ENCODE assay signal across 7 cellular contexts in the genomic region with DNA sequence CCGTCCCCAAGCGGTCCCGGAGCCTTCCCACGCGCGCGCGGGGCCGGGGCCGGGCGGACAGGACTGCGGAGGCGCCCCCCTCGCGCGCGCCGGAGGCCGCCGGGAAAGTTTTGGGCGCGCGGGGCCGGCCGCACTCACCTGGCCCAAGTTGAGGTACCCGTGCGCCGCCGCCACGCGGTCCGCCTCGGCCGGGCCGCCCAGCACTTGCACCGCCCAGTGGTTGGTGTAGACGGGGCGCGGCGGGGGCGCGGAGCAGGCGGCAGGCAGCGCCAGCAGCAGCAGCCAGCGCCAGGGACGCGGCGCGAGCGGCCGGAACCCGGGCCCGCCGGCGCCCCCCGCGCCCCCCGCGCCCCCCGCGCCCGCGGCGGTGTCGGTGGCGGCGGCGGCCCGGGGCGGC. TPM values are rescaled to one million over a fixed set of nuclear protein-coding genes. Genes with fewer than 3 reads are reported as not detected.
A peak's percentile ranks its signal among the peaks of the same experiment; 100 is the strongest.
DNase-seq lines count a peak whose midpoint lies in the region; FAIRE-seq and TF ChIP-seq lines count a peak whose summit lies in the region.

No MANE protein-coding gene starts in this region.

- no peak for FAIRE-seq in GM12891 (lab: Jason Lieb, UNC)

- H3K27ac Mint-ChIP-seq in osteocyte (ENCODE audit: unreplicated experiment) (no peak overlapping the region), progenitor cell of endocrine pancreas (no peak overlapping the region)

- H3K9me3 Mint-ChIP-seq in osteocyte (ENCODE audit: unreplicated experiment) (no peaks in the 10 kb centered on the region), progenitor cell of endocrine pancreas (ENCODE audit: low read depth) (no peaks in the 10 kb centered on the region)

- TF ChIP-seq CTCF in osteocyte (IDR thresholded peaks at IDR 0.05) = no peak
- no peak for TF ChIP-seq CTCF in progenitor cell of endocrine pancreas (IDR thresholded peaks at IDR 0.05; ENCODE audit: unreplicated experiment)

- TF ChIP-seq POLR2A in GM12891 (IDR thresholded peaks at IDR 0.05; ENCODE audit: low read depth, low read length) = no peak

- DNase-seq in GM12891 (ENCODE audit: insufficient read length, low spot score) = peak; percentile 59
- peak; percentile 78 for DNase-seq in LoVo (ENCODE audit: low spot score)
- peak; percentile 60 for DNase-seq in ecto neural progenitor cell (ENCODE audit: low spot score)
- DNase-seq in osteocyte (ENCODE audit: extremely low spot score, unreplicated experiment) = peak; percentile 82
- DNase-seq in H4 (ENCODE audit: low spot score) = no peak
- DNase-seq in progenitor cell of endocrine pancreas (ENCODE audit: low spot score, unreplicated experiment) = no peak
- DNase-seq in glomerular visceral epithelial cell (ENCODE audit: extremely low spot score) = no peak

- H3K36me3 Mint-ChIP-seq in osteocyte (ENCODE audit: unreplicated experiment) = no peaks in the 10 kb centered on the region
- no peaks in the 10 kb centered on the region for H3K36me3 Mint-ChIP-seq in progenitor cell of endocrine pancreas (ENCODE audit: insufficient read depth)

- H3K4me3 Mint-ChIP-seq in osteocyte (ENCODE audit: unreplicated experiment) (no peak overlapping the region), progenitor cell of endocrine pancreas (ENCODE audit: low read depth) (no peak overlapping the region)

- H3K4me1 Mint-ChIP-seq in osteocyte (ENCODE audit: unreplicated experiment) = no peaks in the 10 kb centered on the region
- no peaks in the 10 kb centered on the region for H3K4me1 Mint-ChIP-seq in progenitor cell of endocrine pancreas (ENCODE audit: low read depth)

- H3K27me3 Mint-ChIP-seq in osteocyte (ENCODE audit: unreplicated experiment) = peaks cover 68% of the 10 kb centered on the region
- peaks cover 58% of the 10 kb centered on the region for H3K27me3 Mint-ChIP-seq in progenitor cell of endocrine pancreas

TF ChIP-seq in GM12891, 5 proteins besides CTCF, POLR2A, EP300 and RAD21:
- TF ChIP-seq PAX5 (IDR thresholded peaks at IDR 0.05; ENCODE audit: insufficient read depth, low read length, severe bottlenecking) (no peak), POLR2AphosphoS5 (IDR thresholded peaks at IDR 0.05; ENCODE audit: low read depth, low read length) (no peak), TAF1 (IDR thresholded peaks at IDR 0.05; ENCODE audit: low read depth, low read length) (no peak), POU2F2 (IDR thresholded peaks at IDR 0.05; ENCODE audit: low read depth, low read length) (no peak), SPI1 (IDR thresholded peaks at IDR 0.05; ENCODE audit: low read depth, low read length) (no peak)

RNA-seq across cellular contexts. Expression of a gene that starts 0.3 kb away (rescaled TPM):
- 1.4 TPM for polyA plus RNA-seq in GM12891 (2012; ENCODE audit: low read depth, missing spikeins)
- total RNA-seq in osteocyte = 0.43 and 0.55 TPM in 2 replicates
- total RNA-seq in H4 (2014; rRNA removed; shearing (Covaris generic)) = not detected in 2 replicates
- 1.8 and 3.6 TPM in 2 replicates for total RNA-seq in progenitor cell of endocrine pancreas

Comparison
In these comparisons a context has a peak if more than half of its experiments do, and no peak if none do; other contexts are left out.
1. DNase-seq: peak in GM12891 (single experiment), LoVo (single experiment), ecto neural progenitor cell (single experiment) and osteocyte (single experiment); none in H4 (single experiment), progenitor cell of endocrine pancreas (single experiment) and glomerular visceral epithelial cell (single experiment).